12 cellular contexts compared by ENCODE assay signal in genomic region chr12:70664463-70664862, GRCh38. TPM values are rescaled to one million over a fixed set of nuclear protein-coding genes. Genes with fewer than 3 reads are reported as not detected.
DNase-seq lines count a peak whose midpoint lies in the region; ATAC-seq and TF ChIP-seq lines count a peak whose summit lies in the region.
"Had no signal": no experiment of that assay in that cellular context is flagged by ENCODE, and none has a peak within 500 bp of the region (broad histone marks: within the 10 kb centered on the region; RNA-seq: fewer than 3 reads in every experiment).

No MANE protein-coding gene starts in this region.

- peak overlapping the region; percentile 25 for H3K27ac ChIP-seq in H9 (ENCODE audit: insufficient read length, low read depth, low read length)
- H3K27ac ChIP-seq in neural cell (ENCODE audit: low read length), result no peak overlapping the region

- no peaks in the 10 kb centered on the region for H3K27me3 Mint-ChIP-seq in H9 (ENCODE audit: low read depth)
- H3K27me3 Mint-ChIP-seq in activated CD4-positive, alpha-beta T cell treated with anti-CD3 and anti-CD28 coated beads, Interleukin-2, amount 10 ng/mL, durations not matched to agents 24 days and 14 days, result peaks cover 3% of the 10 kb centered on the region

- no peak overlapping the region for H3K18ac ChIP-seq in H9 (ENCODE audit: insufficient read length, low read depth, low read length)

- peak overlapping the region; percentile 24 to 43; a peak in 4 of 5 replicates for H3K4me3 Mint-ChIP-seq in H9
- no peak overlapping the region for H3K4me3 Mint-ChIP-seq in activated CD4-positive, alpha-beta T cell treated with anti-CD3 and anti-CD28 coated beads, Interleukin-2, amount 10 ng/mL, durations not matched to agents 24 days and 14 days
- H3K4me3 Mint-ChIP-seq: naive thymus-derived CD8-positive, alpha-beta T cell had no signal

- no peak overlapping the region for H2BK120ac ChIP-seq in H9 (ENCODE audit: low read depth, low read length, poor library complexity, severe bottlenecking)

- no peak overlapping the region for H3K9ac ChIP-seq in H9 (ENCODE audit: extremely low read depth, insufficient read length, low read length)
- no peak overlapping the region for H3K9ac ChIP-seq in neural cell (ENCODE audit: low read length)

- H2BK5ac ChIP-seq in H9 (ENCODE audit: insufficient read length, low read length), result no peak overlapping the region

- no peak overlapping the region for H4K8ac ChIP-seq in H9 (replicated peaks; ENCODE audit: insufficient read length, low read depth, low read length)

- no peaks in the 10 kb centered on the region for H3K79me2 ChIP-seq in H9 (ENCODE audit: insufficient read depth, low read length)
- H3K79me2 ChIP-seq in neural cell (replicated peaks; ENCODE audit: insufficient read depth, low read length), result no peaks in the 10 kb centered on the region

- H3K23me2 ChIP-seq in H9 (ENCODE audit: insufficient read length, low read depth, low read length, poor library complexity, severe bottlenecking), result peaks cover 4% of the 10 kb centered on the region

- H3K79me1 ChIP-seq in H9 (ENCODE audit: insufficient read depth, low read depth, low read length, poor library complexity, severe bottlenecking), result no peaks in the 10 kb centered on the region

- H3T11ph ChIP-seq in H9 (ENCODE audit: low read length), result no peak overlapping the region

- H3K9me2 ChIP-seq in neural cell (ENCODE audit: insufficient read depth, low read length), result no peaks in the 10 kb centered on the region

- no peaks in the 10 kb centered on the region for H3K9me3 Mint-ChIP-seq in H9
- H3K9me3 Mint-ChIP-seq in activated CD4-positive, alpha-beta T cell treated with anti-CD3 and anti-CD28 coated beads, Interleukin-2, amount 10 ng/mL, durations not matched to agents 24 days and 14 days, result no peaks in the 10 kb centered on the region
- H3K9me3 Mint-ChIP-seq: naive thymus-derived CD8-positive, alpha-beta T cell had no signal

- no peak overlapping the region for H3K56ac ChIP-seq in H9 (ENCODE audit: insufficient read length, low read depth, low read length)

- no peaks in the 10 kb centered on the region for H3F3A ChIP-seq in neural cell (ENCODE audit: insufficient read depth, low read length, poor library complexity, severe bottlenecking)

- H2AFZ ChIP-seq in H9 (ENCODE audit: low read length) (peak overlapping the region; percentile 9), neural cell (ENCODE audit: low read depth, low read length) (no peak overlapping the region)

- H2BK12ac ChIP-seq in H9 (ENCODE audit: insufficient read length, low read depth, low read length), result no peak overlapping the region

- H3K4me1 ChIP-seq in H9 (ENCODE audit: insufficient read depth, low read length), result peaks cover 10% of the 10 kb centered on the region; the same call in 1 of the 2 replicates

- no peak overlapping the region for H2AK5ac ChIP-seq in H9 (ENCODE audit: insufficient read length, low read length)

- peaks cover 20 to 21% of the 10 kb centered on the region in 2 experiments for H3K4me1 Mint-ChIP-seq in H9
- no peaks in the 10 kb centered on the region for H3K4me1 Mint-ChIP-seq in activated CD4-positive, alpha-beta T cell treated with anti-CD3 and anti-CD28 coated beads, Interleukin-2, amount 10 ng/mL, durations not matched to agents 24 days and 14 days

- no CpG with 5 or more reads among the region's 7 CpGs for whole genome bisulfite sequencing in H9 (ENCODE audit: extremely low coverage, insufficient read length, low lambda C conversion rate)

- no peak overlapping the region for H2BK15ac ChIP-seq in H9 (ENCODE audit: low read depth, low read length)

- TF ChIP-seq EP300 in neural cell (conservative IDR thresholded peaks at IDR 0.05; ENCODE audit: poor library complexity, severe bottlenecking), result no peak

- H3K36me3 Mint-ChIP-seq in H9 (ENCODE audit: insufficient read depth in 1 of 3, low read depth in 3 of 3), result no peaks in the 10 kb centered on the region
- H3K36me3 Mint-ChIP-seq in activated CD4-positive, alpha-beta T cell treated with anti-CD3 and anti-CD28 coated beads, Interleukin-2, amount 10 ng/mL, durations not matched to agents 24 days and 14 days (ENCODE audit: low read depth), result no peaks in the 10 kb centered on the region
- H3K36me3 Mint-ChIP-seq: naive thymus-derived CD8-positive, alpha-beta T cell had no signal

- TF ChIP-seq RAD21 in neural cell (conservative IDR thresholded peaks at IDR 0.05), result no peak

- no peak overlapping the region for H3K23ac ChIP-seq in H9 (ENCODE audit: insufficient read length, low read depth, low read length)

- H4K20me1 ChIP-seq in H9 (ENCODE audit: control insufficient read depth, insufficient read depth, insufficient read length), result no peaks in the 10 kb centered on the region
- H4K20me1 ChIP-seq in neural cell (ENCODE audit: insufficient read depth), result no peaks in the 10 kb centered on the region

- H3K36me3 ChIP-seq in neural cell (ENCODE audit: insufficient read depth, low read length), result no peaks in the 10 kb centered on the region

- peak overlapping the region; percentile 67 for H3K4me2 ChIP-seq in H9 (ENCODE audit: insufficient read depth, insufficient read length, low read length)
- H3K4me2 ChIP-seq in neural cell (ENCODE audit: low read length), result no peak overlapping the region

- H3K27ac Mint-ChIP-seq in H9, result peak overlapping the region; percentile 65 to 70 (median 69); a peak in 4 of 7 replicates
- no peak overlapping the region for H3K27ac Mint-ChIP-seq in activated CD4-positive, alpha-beta T cell treated with anti-CD3 and anti-CD28 coated beads, Interleukin-2, amount 10 ng/mL, durations not matched to agents 24 days and 14 days
- H3K27ac Mint-ChIP-seq: naive thymus-derived CD8-positive, alpha-beta T cell had no signal

- no peak overlapping the region for H2BK20ac ChIP-seq in H9 (ENCODE audit: low read depth, low read length, poor library complexity, severe bottlenecking)

- no peak overlapping the region for H3K4ac ChIP-seq in H9 (ENCODE audit: low read depth, low read length)

- ATAC-seq in HG02610 (IDR thresholded peaks at IDR 0.05; ENCODE audit: unreplicated experiment) (no peak), HG03460 (IDR thresholded peaks at IDR 0.05; ENCODE audit: unreplicated experiment) (no peak), esophagus mucosa (no peak)
- ATAC-seq: naive thymus-derived CD8-positive, alpha-beta T cell had no signal

- H4K5ac ChIP-seq in H9 (ENCODE audit: insufficient read length, low read depth, low read length), result no peak overlapping the region

- no peaks in the 10 kb centered on the region for H3K9me3 ChIP-seq in H9 (ENCODE audit: control insufficient read depth, low read depth, low read length)
- no peaks in the 10 kb centered on the region for H3K9me3 ChIP-seq in neural cell (ENCODE audit: low read length)

- DNase-seq in H9 (peak; percentile 45), NCI-H2227 (lab: John Stamatoyannopoulos, UW; ENCODE audit: unreplicated experiment) (peak; percentile 73), cerebellar cortex (ENCODE audit: low spot score) (peak; percentile 42)
- DNase-seq in activated CD4-positive, alpha-beta T cell treated with anti-CD3 and anti-CD28 coated beads, Interleukin-2, amount 10 ng/mL, durations not matched to agents 24 days and 14 days, result no peak
- DNase-seq: activated T-cell treated with anti-CD3 and anti-CD28 coated beads for 4 hours; amniotic stem cell; naive thymus-derived CD8-positive, alpha-beta T cell; NCI-H2029 had no signal

- intact Hi-C loops in activated CD4-positive, alpha-beta T cell treated with anti-CD3 and anti-CD28 coated beads, Interleukin-2, amount 10 ng/mL, durations not matched to agents 24 days and 14 days (cut with micrococcal nuclease), result no loop called here

- H3K14ac ChIP-seq in H9 (ENCODE audit: insufficient read depth, low read length), result no peak overlapping the region; the same call in 1 of the 2 replicates

- no peak overlapping the region for H4K91ac ChIP-seq in H9 (ENCODE audit: insufficient read length, low read depth, low read length)

- TF ChIP-seq CTCF in H9 (conservative IDR thresholded peaks at IDR 0.05), result no peak
- TF ChIP-seq CTCF in neural cell (IDR thresholded peaks at IDR 0.05; ENCODE audit: poor library complexity, severe bottlenecking), result no peak

- H3K27me3 ChIP-seq in H9 (ENCODE audit: insufficient read depth, low read length), result no peaks in the 10 kb centered on the region
- no peaks in the 10 kb centered on the region for H3K27me3 ChIP-seq in neural cell (ENCODE audit: insufficient read depth, low read depth, low read length)

- peak overlapping the region; percentile 24 for H3K4me3 ChIP-seq in neural cell (ENCODE audit: low read length)

TF ChIP-seq in neural cell, 6 proteins besides CTCF, POLR2A, EP300 and RAD21:
- no peak for TF ChIP-seq POLR2AphosphoS5 (IDR thresholded peaks at IDR 0.05)
- no peak for TF ChIP-seq SMC3 (conservative IDR thresholded peaks at IDR 0.05; ENCODE audit: poor library complexity)
- TF ChIP-seq MXI1 (conservative IDR thresholded peaks at IDR 0.05; ENCODE audit: poor library complexity, severe bottlenecking), result no peak
- TF ChIP-seq TAF1 (IDR thresholded peaks at IDR 0.05; ENCODE audit: low read depth), result no peak
- TF ChIP-seq REST (IDR thresholded peaks at IDR 0.05; ENCODE audit: borderline replicate concordance), result no peak
TF ChIP-seq in neural cell: peak in this region for 0.

RNA-seq across cellular contexts. Expression of gene PTPRB, which starts 27.2 kb away (rescaled TPM):
- 1.2 and 1.4 TPM in 2 replicates for total RNA-seq in H9 (2021)
- polyA plus RNA-seq in neural cell, result 0.26 and 0.32 TPM in 2 replicates
- polyA minus RNA-seq in neural cell, result 0.24 and 0.93 TPM in 2 replicates
- not detected in 2 replicates for total RNA-seq in activated CD4-positive, alpha-beta T cell treated with anti-CD3 and anti-CD28 coated beads, Interleukin-2, amount 10 ng/mL, durations not matched to agents 24 days and 14 days
- total RNA-seq in esophagus mucosa, result 5.1 TPM
- total RNA-seq: naive thymus-derived CD8-positive, alpha-beta T cell had no signal
- polyA plus RNA-seq: naive thymus-derived CD8-positive, alpha-beta T cell had no signal
